21 cellular contexts compared by ENCODE assay signal in the genomic region with DNA sequence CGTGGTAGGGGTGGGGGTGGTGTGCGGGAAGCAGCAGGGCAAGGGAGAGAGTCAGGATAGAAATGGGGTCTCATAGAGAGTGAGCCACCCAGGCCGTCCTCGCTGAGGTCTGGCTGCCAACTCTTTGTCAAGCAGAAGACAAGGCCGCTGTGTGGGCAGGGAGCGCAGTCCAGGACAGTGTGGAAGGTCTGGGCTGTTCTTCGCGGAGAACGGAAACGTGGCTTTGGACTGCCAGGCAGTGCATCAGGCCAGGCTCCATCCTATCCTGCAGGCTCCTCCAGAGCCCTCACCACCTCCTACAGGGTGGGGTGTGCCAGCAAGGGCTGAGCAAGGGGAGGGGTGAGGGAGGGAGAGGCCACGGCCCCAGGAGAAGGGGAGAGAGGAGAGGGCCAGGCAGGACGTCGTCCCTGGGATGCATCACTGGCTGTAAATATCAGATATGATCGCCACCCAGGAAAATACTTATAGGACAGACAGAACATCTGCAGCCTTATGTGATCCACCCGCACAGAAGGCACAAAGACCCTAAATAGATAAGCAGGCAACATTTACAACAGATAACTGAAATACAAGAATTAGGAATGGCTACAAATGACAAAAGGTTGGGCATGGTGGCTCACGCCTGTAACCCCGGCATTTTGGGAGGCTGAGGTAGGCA.
DNase-seq lines count a peak whose midpoint lies in the region; ATAC-seq and TF ChIP-seq lines count a peak whose summit lies in the region.
"Had no signal": no experiment of that assay in that cellular context is flagged by ENCODE, and none has a peak within 500 bp of the region (broad histone marks: within the 10 kb centered on the region; RNA-seq: fewer than 3 reads in every experiment).

No MANE protein-coding gene starts in this region.

- H3K36me3 Mint-ChIP-seq in endodermal cell (ENCODE audit: low read depth) = no peaks in the 10 kb centered on the region
- H3K36me3 Mint-ChIP-seq: IgD-negative memory B cell had no signal

- H3F3A ChIP-seq in SK-N-SH (replicated peaks; ENCODE audit: insufficient read depth) = no peaks in the 10 kb centered on the region
- no peaks in the 10 kb centered on the region for H3F3A ChIP-seq in MM.1S (ENCODE audit: insufficient read depth, low read length)

- no peak for TF ChIP-seq RAD21 in SK-N-SH (IDR thresholded peaks at IDR 0.05; ENCODE audit: low read length)

- H3K4me2 ChIP-seq in SK-N-SH (no peak overlapping the region), MM.1S (ENCODE audit: low read depth, low read length) (no peak overlapping the region)

- CTCF ChIA-PET in SK-N-SH (lab: Yijun Ruan, JAX) = no interaction called here

- no peak overlapping the region for H3K27ac Mint-ChIP-seq in endodermal cell
- H3K27ac Mint-ChIP-seq: B cell; CD4-positive, alpha-beta T cell; IgD-negative memory B cell had no signal

- H3K9me2 ChIP-seq in SK-N-SH (no peaks in the 10 kb centered on the region), MM.1S (replicated peaks; ENCODE audit: insufficient read depth, low read length) (no peaks in the 10 kb centered on the region)

- H3K27me3 ChIP-seq in BE2C (no peaks in the 10 kb centered on the region), SK-N-SH (ENCODE audit: insufficient read depth) (no peaks in the 10 kb centered on the region), endodermal cell (ENCODE audit: control insufficient read depth, insufficient read depth, low read length, poor library complexity, severe bottlenecking) (no peaks in the 10 kb centered on the region), psoas muscle (ENCODE audit: insufficient read depth in 3 of 3, low read length in 2 of 3) (peaks cover 0 to 3% (median 0%) of the 10 kb centered on the region in 3 donors), MM.1S (replicated peaks; ENCODE audit: insufficient read depth, low read length) (peaks cover 91% of the 10 kb centered on the region)

- no peak overlapping the region for H2AFZ ChIP-seq in SK-N-SH (ENCODE audit: low read depth)
- no peak overlapping the region for H2AFZ ChIP-seq in MM.1S (ENCODE audit: low read length)
- H2AFZ ChIP-seq: GM23248 had no signal

- no peaks in the 10 kb centered on the region for H3K4me1 Mint-ChIP-seq in endodermal cell
- H3K4me1 Mint-ChIP-seq: B cell had no signal

- H3K9me3 Mint-ChIP-seq in endodermal cell = no peaks in the 10 kb centered on the region
- H3K9me3 Mint-ChIP-seq: CD4-positive, alpha-beta T cell; IgD-negative memory B cell had no signal

- no peak for TF ChIP-seq EP300 in SK-N-SH (IDR thresholded peaks at IDR 0.05; ENCODE audit: borderline replicate concordance in 1 of 2, low read depth in 1 of 2, low read length in 1 of 2)

- H3K9ac ChIP-seq in SK-N-SH (no peak overlapping the region), endodermal cell (ENCODE audit: extremely low read depth, low read length, poor library complexity, severe bottlenecking) (no peak overlapping the region), MM.1S (ENCODE audit: low read length) (no peak overlapping the region)
- H3K9ac ChIP-seq: GM23248 had no signal

- no peak overlapping the region for H3K4me3 Mint-ChIP-seq in endodermal cell
- H3K4me3 Mint-ChIP-seq: B cell; CD4-positive, alpha-beta T cell; IgD-negative memory B cell had no signal

- intact Hi-C loops in psoas muscle (cut with DNase I) = no loop called here

- H3K27me3 Mint-ChIP-seq in endodermal cell (ENCODE audit: insufficient read depth) = no peaks in the 10 kb centered on the region
- H3K27me3 Mint-ChIP-seq: CD4-positive, alpha-beta T cell had no signal

- peaks cover 17% of the 10 kb centered on the region for H3K4me1 ChIP-seq in BE2C
- peaks cover 0 to 20% of the 10 kb centered on the region in 2 experiments; a peak in 1 of 4 replicates for H3K4me1 ChIP-seq in SK-N-SH (ENCODE audit: control insufficient read depth in 1 of 2, insufficient read depth in 2 of 2, low read depth in 1 of 2, low read length in 1 of 2)
- H3K4me1 ChIP-seq in endodermal cell (ENCODE audit: control insufficient read depth, insufficient read depth, low read length) = no peaks in the 10 kb centered on the region
- H3K4me1 ChIP-seq in psoas muscle = peaks cover 41% of the 10 kb centered on the region
- H3K4me1 ChIP-seq in MM.1S (ENCODE audit: low read length) = no peaks in the 10 kb centered on the region

- ATAC-seq in psoas muscle (peak in 2 of 4 donors; percentile 4 to 7), GM21619 (IDR thresholded peaks at IDR 0.05; ENCODE audit: unreplicated experiment) (no peak), HG02571 (IDR thresholded peaks at IDR 0.05; ENCODE audit: unreplicated experiment) (no peak)
- ATAC-seq: Right ventricle myocardium inferior had no signal

- H4K20me1 ChIP-seq in SK-N-SH (ENCODE audit: insufficient read depth) (no peaks in the 10 kb centered on the region), MM.1S (ENCODE audit: insufficient read depth, low read length) (no peaks in the 10 kb centered on the region)

- no peak for TF ChIP-seq CTCF in BE2C (IDR thresholded peaks at IDR 0.05; ENCODE audit: low read depth, low read length)
- TF ChIP-seq CTCF in SK-N-SH (IDR thresholded peaks at IDR 0.05) = no peak
- TF ChIP-seq CTCF in endodermal cell (conservative IDR thresholded peaks at IDR 0.05) = no peak
- no peak for TF ChIP-seq CTCF in psoas muscle (IDR thresholded peaks at IDR 0.05)
- no peak for TF ChIP-seq CTCF in MM.1S (IDR thresholded peaks at IDR 0.05; ENCODE audit: low read length)

- no peak overlapping the region for H3K4me3 ChIP-seq in BE2C (ENCODE audit: low read depth, low read length)
- no peak overlapping the region for H3K4me3 ChIP-seq in SK-N-SH (ENCODE audit: low read depth in 2 of 2, low read length in 1 of 2)
- no peak overlapping the region for H3K4me3 ChIP-seq in endodermal cell (ENCODE audit: low read length)
- no peak overlapping the region for H3K4me3 ChIP-seq in psoas muscle
- H3K4me3 ChIP-seq in MM.1S (ENCODE audit: low read length) = no peak overlapping the region
- H3K4me3 ChIP-seq: GM23248 had no signal

- H3K9me3 ChIP-seq in BE2C (no peaks in the 10 kb centered on the region), SK-N-SH (no peaks in the 10 kb centered on the region), endodermal cell (ENCODE audit: control insufficient read depth, low read length) (no peaks in the 10 kb centered on the region), psoas muscle (no peaks in the 10 kb centered on the region), MM.1S (replicated peaks; ENCODE audit: insufficient read depth, low read length) (no peaks in the 10 kb centered on the region)

- POLR2A ChIA-PET in SK-N-SH (lab: Yijun Ruan, JAX) = no interaction called here

- 56% methylated on average over 15 of the region's 17 CpGs for WGBS in SK-N-SH (ENCODE audit: low lambda C conversion rate)
- WGBS in endodermal cell (ENCODE audit: insufficient coverage in 1 of 2, insufficient read length in 1 of 2), 2 experiments = 91% methylated on average over 11 to 17 of the region's 17 CpGs
- 74 to 80% (median 76%) methylated on average over 17 of the region's 17 CpGs for WGBS in psoas muscle, 3 donors

- no peaks in the 10 kb centered on the region for H3K36me3 ChIP-seq in BE2C
- H3K36me3 ChIP-seq in SK-N-SH (replicated peaks in 1 of 2; ENCODE audit: control insufficient read depth in 1 of 2, insufficient read depth in 2 of 2, low read length in 1 of 2) = no peaks in the 10 kb centered on the region
- no peaks in the 10 kb centered on the region for H3K36me3 ChIP-seq in endodermal cell (ENCODE audit: control insufficient read depth, insufficient read depth, low read length)
- peaks cover 0 to 71% of the 10 kb centered on the region in 2 donors for H3K36me3 ChIP-seq in psoas muscle (ENCODE audit: insufficient read depth in 1 of 2, low read depth in 1 of 2)
- no peaks in the 10 kb centered on the region for H3K36me3 ChIP-seq in MM.1S (replicated peaks; ENCODE audit: insufficient read depth, low read length)

- H3K79me2 ChIP-seq in SK-N-SH (ENCODE audit: insufficient read depth) (no peaks in the 10 kb centered on the region), MM.1S (ENCODE audit: low read length) (no peaks in the 10 kb centered on the region)

- H3K27ac ChIP-seq in SK-N-SH (ENCODE audit: low read depth in 2 of 2, low read length in 1 of 2) = no peak overlapping the region
- H3K27ac ChIP-seq in endodermal cell (ENCODE audit: low read depth, low read length) = no peak overlapping the region
- no peak overlapping the region for H3K27ac ChIP-seq in psoas muscle
- H3K27ac ChIP-seq in MM.1S (ENCODE audit: low read length) = no peak overlapping the region
- H3K27ac ChIP-seq: GM23248 had no signal

- DNase-seq in BE2C (peak; percentile 58), SK-N-SH (peak; percentile 81), endodermal cell (peak; percentile 42), psoas muscle (peak; percentile 15 to 62), MM.1S (no peak)
- no peak for DNase-seq in stimulated activated CD4-positive, alpha-beta T cell treated with anti-CD3 and anti-CD28 coated beads, Interleukin-2, amount 100 ng/mL, for 48 hours
- DNase-seq: CD4-positive, alpha-beta T cell; COR-L47; DMS79; GM23248; HCEC 1CT; MV-4-11; NCI-H1105 treated with DMSO at 0.1 percent for 48 hours; NCI-H2081; NCI-H2171; NCI-H526 had no signal

TF ChIP-seq in SK-N-SH, 30 proteins besides CTCF, POLR2A, EP300 and RAD21:
- TF ChIP-seq GABPA (IDR thresholded peaks at IDR 0.05; ENCODE audit: low read depth) = no peak
- TF ChIP-seq GATA2 (CRISPR knock-in tag; IDR thresholded peaks at IDR 0.05) = peak; percentile 60
- no peak for TF ChIP-seq MEF2A (IDR thresholded peaks at IDR 0.05; ENCODE audit: borderline replicate concordance, low read depth)

Comparison
In these comparisons a context has a peak if more than half of its experiments do, and no peak if none do; other contexts are left out.
1. DNase-seq: peak in BE2C (single experiment), SK-N-SH (single experiment), endodermal cell (single experiment) and psoas muscle (2 of 2); none in MM.1S (single experiment) and stimulated activated CD4-positive, alpha-beta T cell treated with anti-CD3 and anti-CD28 coated beads, Interleukin-2, amount 100 ng/mL, for 48 hours (0 of 2).